19 cellular contexts compared by ENCODE assay signal in the genomic region with DNA sequence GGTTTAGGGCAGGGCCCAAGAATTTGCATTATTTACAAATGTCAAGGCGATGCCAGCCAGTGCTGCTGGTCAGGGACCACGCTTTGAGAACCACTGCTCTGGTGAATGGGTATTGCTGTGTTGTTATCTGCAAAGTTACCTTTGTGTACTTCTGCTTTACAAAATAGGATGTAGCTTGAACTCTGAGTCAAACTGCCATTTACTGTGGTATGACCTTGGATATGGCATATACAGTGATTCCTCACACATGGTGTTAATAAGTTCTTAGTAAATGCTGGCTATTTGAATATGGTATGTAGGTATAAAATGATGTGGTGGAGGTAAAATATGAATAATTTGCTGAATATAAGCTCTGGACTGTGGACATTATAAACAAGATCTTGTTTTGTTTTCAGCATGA.
DNase-seq lines count a peak whose midpoint lies in the region; ATAC-seq and TF ChIP-seq lines count a peak whose summit lies in the region.
"Had no signal": no experiment of that assay in that cellular context is flagged by ENCODE, and none has a peak within 500 bp of the region (broad histone marks: within the 10 kb centered on the region; RNA-seq: fewer than 3 reads in every experiment).

No MANE protein-coding gene starts in this region.

- 93 to 96% methylated on average over 2 of the region's 2 CpGs for WGBS in tibial nerve, 2 donors

- CTCF ChIA-PET in Calu3 (lab: Charles Lee), result no interaction called here

- H3K9me3 ChIP-seq in BLaER1 (peaks cover 12% of the 10 kb centered on the region; the same call in 1 of the 2 replicates), DOHH2 (ENCODE audit: control insufficient read depth, insufficient read depth, low read length) (no peaks in the 10 kb centered on the region), OCI-LY1 (ENCODE audit: low read length) (no peaks in the 10 kb centered on the region), tibial nerve (no peaks in the 10 kb centered on the region), MM.1S (replicated peaks; ENCODE audit: insufficient read depth, low read length) (no peaks in the 10 kb centered on the region)

- H3K36me3 ChIP-seq in BLaER1, result 0 out of 2 replicates have a peak, but pooled peaks cover 3% of the 10 kb centered on the region
- no peaks in the 10 kb centered on the region for H3K36me3 ChIP-seq in DOHH2 (ENCODE audit: control insufficient read depth, low read length)
- peaks cover 9% of the 10 kb centered on the region; the same call in 1 of the 2 replicates for H3K36me3 ChIP-seq in OCI-LY1 (ENCODE audit: insufficient read depth, low read length)
- H3K36me3 ChIP-seq in tibial nerve, result no peaks in the 10 kb centered on the region
- H3K36me3 ChIP-seq in MM.1S (replicated peaks; ENCODE audit: insufficient read depth, low read length), result no peaks in the 10 kb centered on the region

- H3K9me2 ChIP-seq in DOHH2 (replicated peaks; ENCODE audit: control insufficient read depth, low read length) (no peaks in the 10 kb centered on the region), OCI-LY1 (ENCODE audit: low read depth, low read length) (no peaks in the 10 kb centered on the region), MM.1S (replicated peaks; ENCODE audit: insufficient read depth, low read length) (no peaks in the 10 kb centered on the region)

- H2AFZ ChIP-seq in OCI-LY1 (ENCODE audit: low read length) (no peak overlapping the region), MM.1S (ENCODE audit: low read length) (no peak overlapping the region)
- H2AFZ ChIP-seq: GM23338 had no signal

- no peak for DNase-seq in stimulated activated effector memory CD8-positive, alpha-beta T cell treated with anti-CD3 and anti-CD28 coated beads, Interleukin-12 subunit alpha, Interleukin-12 subunit beta, amount 100 ng/mL, for 72 hours (ENCODE audit: low spot score in 2 of 2)
- DNase-seq in activated naive CD4-positive, alpha-beta T cell treated with anti-CD3 and anti-CD28 coated beads, Interleukin-2, amount 50 U/mL, for 16 hours, result no peak
- DNase-seq in tibial nerve (ENCODE audit: low spot score in 2 of 2) (no peak), Calu3 (no peak), MM.1S (no peak)
- DNase-seq: C1 segment of cervical spinal cord; CD4-positive, alpha-beta memory T cell; COR-L47; DMS 273 treated with DMSO at 0.1 percent for 48 hours; DMS79; GF-D8; H9 had no signal

- H3K9ac ChIP-seq in BLaER1 (no peak overlapping the region), OCI-LY1 (ENCODE audit: low read length) (no peak overlapping the region; the same call in 1 of the 2 replicates), MM.1S (ENCODE audit: low read length) (no peak overlapping the region)

- TF ChIP-seq POLR2A in tibial nerve (IDR thresholded peaks at IDR 0.05), result no peak

- no TSS peak for BruUV-seq in Calu3 (replicated peaks; lab: Mats Ljungman, UMichigan)

- H3K27me3 Mint-ChIP-seq in Calu3 (ENCODE audit: unreplicated experiment), result no peaks in the 10 kb centered on the region
- H3K27me3 Mint-ChIP-seq: B cell; CD4-positive, alpha-beta memory T cell had no signal

- no peak overlapping the region for H3K27ac Mint-ChIP-seq in stimulated activated effector memory CD8-positive, alpha-beta T cell treated with anti-CD3 and anti-CD28 coated beads, Interleukin-12 subunit alpha, Interleukin-12 subunit beta, amount 100 ng/mL, for 72 hours
- H3K27ac Mint-ChIP-seq in Calu3 (ENCODE audit: unreplicated experiment), result no peak overlapping the region
- H3K27ac Mint-ChIP-seq: B cell; CD4-positive, alpha-beta memory T cell; GM23338; H9 had no signal

- peak; percentile 53 for ATAC-seq in stimulated activated effector memory CD8-positive, alpha-beta T cell treated with anti-CD3 and anti-CD28 coated beads, Interleukin-12 subunit alpha, Interleukin-12 subunit beta, amount 100 ng/mL, for 72 hours
- ATAC-seq: GM23338, HCT116 had no signal

- H3K9me3 Mint-ChIP-seq in stimulated activated effector memory CD8-positive, alpha-beta T cell treated with anti-CD3 and anti-CD28 coated beads, Interleukin-12 subunit alpha, Interleukin-12 subunit beta, amount 100 ng/mL, for 72 hours, result no peaks in the 10 kb centered on the region
- H3K9me3 Mint-ChIP-seq in Calu3 (ENCODE audit: low read depth, unreplicated experiment), result peaks cover 12% of the 10 kb centered on the region

- H3K4me1 ChIP-seq in BLaER1 (peaks cover 78% of the 10 kb centered on the region), DOHH2 (ENCODE audit: control insufficient read depth, low read length) (peaks cover 85% of the 10 kb centered on the region), OCI-LY1 (ENCODE audit: insufficient read depth, low read length, severe bottlenecking) (peaks cover 67% of the 10 kb centered on the region), tibial nerve (peaks cover 0 to 19% (median 4%) of the 10 kb centered on the region in 4 donors), MM.1S (ENCODE audit: low read length) (no peaks in the 10 kb centered on the region)

- H3K36me3 Mint-ChIP-seq in stimulated activated effector memory CD8-positive, alpha-beta T cell treated with anti-CD3 and anti-CD28 coated beads, Interleukin-12 subunit alpha, Interleukin-12 subunit beta, amount 100 ng/mL, for 72 hours, result no peaks in the 10 kb centered on the region
- H3K36me3 Mint-ChIP-seq in Calu3 (ENCODE audit: insufficient read depth, unreplicated experiment), result no peaks in the 10 kb centered on the region
- H3K36me3 Mint-ChIP-seq: CD4-positive, alpha-beta memory T cell had no signal

- no peak for TF ChIP-seq EP300 in tibial nerve (IDR thresholded peaks at IDR 0.05)

- H3K4me2 ChIP-seq in BLaER1 (peak overlapping the region; percentile 58), DOHH2 (ENCODE audit: low read length) (0 out of 2 replicates have a peak overlapping the region, but pooled peaks have one; percentile 2), OCI-LY1 (ENCODE audit: low read length) (peak overlapping the region; percentile 27; the same call in 1 of the 2 replicates), MM.1S (ENCODE audit: low read depth, low read length) (no peak overlapping the region)
- H3K4me2 ChIP-seq: GM23338 had no signal

- H3K27ac ChIP-seq in BLaER1 (no peak overlapping the region), DOHH2 (ENCODE audit: low read depth, low read length) (no peak overlapping the region), OCI-LY1 (ENCODE audit: low read depth, low read length, poor library complexity, severe bottlenecking) (peak overlapping the region; percentile 44), tibial nerve (no peak overlapping the region), MM.1S (ENCODE audit: low read length) (no peak overlapping the region)
- H3K27ac ChIP-seq: 22Rv1 had no signal

- H3K79me2 ChIP-seq in DOHH2 (ENCODE audit: control insufficient read depth, low read length) (peaks cover 98% of the 10 kb centered on the region), OCI-LY1 (ENCODE audit: insufficient read depth, low read length) (peaks cover 99% of the 10 kb centered on the region), MM.1S (ENCODE audit: low read length) (no peaks in the 10 kb centered on the region)

- TF ChIP-seq CTCF in DOHH2 (IDR thresholded peaks at IDR 0.05; ENCODE audit: low read depth, low read length, poor library complexity, severe bottlenecking), result no peak
- no peak for TF ChIP-seq CTCF in OCI-LY1 (IDR thresholded peaks at IDR 0.05; ENCODE audit: low read length)
- no peak for TF ChIP-seq CTCF in tibial nerve (IDR thresholded peaks at IDR 0.05)
- TF ChIP-seq CTCF in Calu3 (IDR thresholded peaks at IDR 0.05; ENCODE audit: unreplicated experiment), result no peak
- TF ChIP-seq CTCF in MM.1S (IDR thresholded peaks at IDR 0.05; ENCODE audit: low read length), result no peak

- peaks cover 93% of the 10 kb centered on the region for H4K20me1 ChIP-seq in BLaER1
- H4K20me1 ChIP-seq in DOHH2 (ENCODE audit: control insufficient read depth, insufficient read depth, low read depth, low read length), result peaks cover 29% of the 10 kb centered on the region; the same call in 1 of the 2 replicates
- no peaks in the 10 kb centered on the region for H4K20me1 ChIP-seq in OCI-LY1 (ENCODE audit: insufficient read depth, low read length)
- H4K20me1 ChIP-seq in MM.1S (ENCODE audit: insufficient read depth, low read length), result no peaks in the 10 kb centered on the region

- peaks cover 5% of the 10 kb centered on the region for H3K4me1 Mint-ChIP-seq in stimulated activated effector memory CD8-positive, alpha-beta T cell treated with anti-CD3 and anti-CD28 coated beads, Interleukin-12 subunit alpha, Interleukin-12 subunit beta, amount 100 ng/mL, for 72 hours
- no peaks in the 10 kb centered on the region for H3K4me1 Mint-ChIP-seq in Calu3 (ENCODE audit: low read depth, unreplicated experiment)
- H3K4me1 Mint-ChIP-seq: CD4-positive, alpha-beta memory T cell had no signal

- H3K4me3 Mint-ChIP-seq in stimulated activated effector memory CD8-positive, alpha-beta T cell treated with anti-CD3 and anti-CD28 coated beads, Interleukin-12 subunit alpha, Interleukin-12 subunit beta, amount 100 ng/mL, for 72 hours, result no peak overlapping the region
- no peak overlapping the region for H3K4me3 Mint-ChIP-seq in Calu3 (ENCODE audit: low read depth, unreplicated experiment)
- H3K4me3 Mint-ChIP-seq: B cell; CD4-positive, alpha-beta memory T cell; GM23338; H9 had no signal

- no peaks in the 10 kb centered on the region for H3F3A ChIP-seq in DOHH2 (ENCODE audit: control insufficient read depth, insufficient read depth)
- H3F3A ChIP-seq in OCI-LY1 (ENCODE audit: insufficient read depth, low read length), result no peaks in the 10 kb centered on the region
- no peaks in the 10 kb centered on the region for H3F3A ChIP-seq in MM.1S (ENCODE audit: insufficient read depth, low read length)

- intact Hi-C loops in Calu3 (cut with micrococcal nuclease; ENCODE audit: unreplicated experiment), result no loop called here

- H3K4me3 ChIP-seq in BLaER1 (no peak overlapping the region), DOHH2 (ENCODE audit: low read length) (no peak overlapping the region), OCI-LY1 (ENCODE audit: low read depth, low read length, poor library complexity, severe bottlenecking) (no peak overlapping the region), tibial nerve (no peak overlapping the region), MM.1S (ENCODE audit: low read length) (no peak overlapping the region)
- H3K4me3 ChIP-seq: GM23338 had no signal

- no peaks in the 10 kb centered on the region for H3K27me3 ChIP-seq in BLaER1
- H3K27me3 ChIP-seq in DOHH2 (ENCODE audit: control insufficient read depth, low read length), result no peaks in the 10 kb centered on the region
- no peaks in the 10 kb centered on the region for H3K27me3 ChIP-seq in OCI-LY1 (ENCODE audit: insufficient read depth, low read length)
- H3K27me3 ChIP-seq in tibial nerve, result no peaks in the 10 kb centered on the region
- H3K27me3 ChIP-seq in MM.1S (replicated peaks; ENCODE audit: insufficient read depth, low read length), result no peaks in the 10 kb centered on the region
